ENCODE assay signal across 41 cellular contexts in genomic region chr3:60392501-60392900, GRCh38.
"Had no signal": no experiment of that assay in that cellular context is flagged by ENCODE, and none has a peak within 500 bp of the region (broad histone marks: within the 10 kb centered on the region; RNA-seq: fewer than 3 reads in every experiment).

No MANE protein-coding gene starts in this region.

- H3K36me3 Mint-ChIP-seq: activated naive CD4-positive, alpha-beta T cell treated with anti-CD3 and anti-CD28 coated beads, Interleukin-2, amount 10 ng/mL, durations not matched to agents 7 days and 5 days; activated naive CD4-positive, alpha-beta T cell treated with anti-CD3 and anti-CD28 coated beads, Interleukin-2, amount 50 U/mL, for 24 hours; activated naive CD4-positive, alpha-beta T cell treated with anti-CD3 and anti-CD28 coated beads, Interleukin-2, amount 50 U/mL, for 72 hours; activated naive CD8-positive, alpha-beta T cell; activated naive CD8-positive, alpha-beta T cell treated with anti-CD3 and anti-CD28 coated beads, Interleukin-2, amount 10 ng/mL, durations not matched to agents 7 days and 5 days; brain had no signal

- H3K4me1 ChIP-seq: adrenal gland, ascending aorta, body of pancreas, breast epithelium had no signal

- H3K9me3 Mint-ChIP-seq: activated naive CD4-positive, alpha-beta T cell treated with anti-CD3 and anti-CD28 coated beads for 36 hours; activated naive CD4-positive, alpha-beta T cell treated with anti-CD3 and anti-CD28 coated beads, Interleukin-2, amount 10 ng/mL, durations not matched to agents 7 days and 5 days; activated naive CD4-positive, alpha-beta T cell treated with anti-CD3 and anti-CD28 coated beads, Interleukin-2, amount 50 U/mL, for 24 hours; activated naive CD4-positive, alpha-beta T cell treated with anti-CD3 and anti-CD28 coated beads, Interleukin-2, amount 50 U/mL, for 72 hours; activated naive CD8-positive, alpha-beta T cell treated with anti-CD3 and anti-CD28 coated beads for 36 hours; activated naive CD8-positive, alpha-beta T cell treated with anti-CD3 and anti-CD28 coated beads, Interleukin-2, amount 50 U/mL, for 24 hours; activated T-cell treated with anti-CD3 and anti-CD28 coated beads, Interleukin-2, amount 50 U/mL, for 24 hours; activated T-cell treated with anti-CD3 and anti-CD28 coated beads, Interleukin-2, amount 50 U/mL, for 4 hours; activated T-helper 1 cell treated with anti-CD3 and anti-CD28 coated beads, Interleukin-12 subunit alpha, Interleukin-12 subunit beta, Interleukin-2, Interleukin-4 antibody, amounts not matched to agents 30 ng/mL and 10 ng/mL and 1 ng/mL, durations not matched to agents 14 hours and 24 hours and 36 hours; activated T-helper 17 cell treated with anti-CD3 and anti-CD28 coated beads, Interleukin-2, amount 50 U/mL, for 72 hours; activated T-helper 2 cell treated with anti-CD3 and anti-CD28 coated beads, Interferon-gamma antibody, Interleukin-2, Interleukin-4, amounts not matched to agents 10 μg/mL and 5 μg/mL and 100 μg/mL, durations not matched to agents 14 hours and 24 hours and 36 hours; brain; central memory CD8-positive, alpha-beta T cell had no signal

- H3K27me3 ChIP-seq: adrenal gland, ascending aorta, body of pancreas, brain microvascular endothelial cell, breast epithelium, cardiac muscle cell had no signal

- H3K27me3 Mint-ChIP-seq: activated naive CD4-positive, alpha-beta T cell treated with anti-CD3 and anti-CD28 coated beads, Interleukin-2, amount 50 U/mL, for 24 hours; activated naive CD8-positive, alpha-beta T cell; activated naive CD8-positive, alpha-beta T cell treated with anti-CD3 and anti-CD28 coated beads for 36 hours; activated naive CD8-positive, alpha-beta T cell treated with anti-CD3 and anti-CD28 coated beads, Interleukin-2, amount 10 ng/mL, durations not matched to agents 7 days and 5 days; activated naive CD8-positive, alpha-beta T cell treated with anti-CD3 and anti-CD28 coated beads, Interleukin-2, amount 50 U/mL, for 24 hours; activated T-cell treated with anti-CD3 and anti-CD28 coated beads, Interleukin-2, amount 50 U/mL, for 24 hours; activated T-helper 17 cell treated with anti-CD3 and anti-CD28 coated beads, Interleukin-2, amount 50 U/mL, for 72 hours had no signal

- H3K9me3 ChIP-seq: adrenal gland, ascending aorta, body of pancreas, breast epithelium had no signal

- H3K4me3 ChIP-seq: adrenal gland, ascending aorta, body of pancreas, breast epithelium, cardiac muscle cell had no signal

- ATAC-seq: activated naive CD4-positive, alpha-beta T cell treated with anti-CD3 and anti-CD28 coated beads, Interleukin-2, amount 50 U/mL, for 72 hours; activated naive CD8-positive, alpha-beta T cell treated with anti-CD3 and anti-CD28 coated beads, Interleukin-2, amount 50 U/mL, for 24 hours; activated T-cell treated with anti-CD3 and anti-CD28 coated beads, Interleukin-2, amount 50 U/mL, for 4 hours; activated T-cell treated with anti-CD3 and anti-CD28 coated beads, Interleukin-2, amount 50 U/mL, for 72 hours; activated T-helper 17 cell treated with anti-CD3 and anti-CD28 coated beads, Interleukin-2, amount 50 U/mL, for 72 hours; body of pancreas had no signal

- H3K4me3 Mint-ChIP-seq: activated naive CD4-positive, alpha-beta T cell treated with anti-CD3 and anti-CD28 coated beads for 36 hours; activated naive CD4-positive, alpha-beta T cell treated with anti-CD3 and anti-CD28 coated beads, Interleukin-2, amount 10 ng/mL, durations not matched to agents 7 days and 5 days; activated naive CD4-positive, alpha-beta T cell treated with anti-CD3 and anti-CD28 coated beads, Interleukin-2, amount 50 U/mL, for 24 hours; activated naive CD8-positive, alpha-beta T cell; activated naive CD8-positive, alpha-beta T cell treated with anti-CD3 and anti-CD28 coated beads for 36 hours; activated naive CD8-positive, alpha-beta T cell treated with anti-CD3 and anti-CD28 coated beads, Interleukin-2, amount 10 ng/mL, durations not matched to agents 7 days and 5 days; activated naive CD8-positive, alpha-beta T cell treated with anti-CD3 and anti-CD28 coated beads, Interleukin-2, amount 50 U/mL, for 24 hours; activated T-cell treated with anti-CD3 and anti-CD28 coated beads, Interleukin-2, amount 50 U/mL, for 24 hours; activated T-cell treated with anti-CD3 and anti-CD28 coated beads, Interleukin-2, amount 50 U/mL, for 4 hours; activated T-cell treated with anti-CD3 and anti-CD28 coated beads, Interleukin-2, amount 50 U/mL, for 72 hours; activated T-helper 1 cell treated with anti-CD3 and anti-CD28 coated beads, Interleukin-12 subunit alpha, Interleukin-12 subunit beta, Interleukin-2, Interleukin-4 antibody, amounts not matched to agents 30 ng/mL and 10 ng/mL and 1 ng/mL, durations not matched to agents 14 hours and 24 hours and 36 hours; activated T-helper 17 cell treated with anti-CD3 and anti-CD28 coated beads, Interleukin-2, amount 50 U/mL, for 72 hours; brain; central memory CD8-positive, alpha-beta T cell had no signal

- H3K27ac Mint-ChIP-seq: activated naive CD4-positive, alpha-beta T cell treated with anti-CD3 and anti-CD28 coated beads for 36 hours; activated naive CD4-positive, alpha-beta T cell treated with anti-CD3 and anti-CD28 coated beads, Interleukin-2, amount 10 ng/mL, durations not matched to agents 7 days and 5 days; activated naive CD4-positive, alpha-beta T cell treated with anti-CD3 and anti-CD28 coated beads, Interleukin-2, amount 50 U/mL, for 24 hours; activated naive CD4-positive, alpha-beta T cell treated with anti-CD3 and anti-CD28 coated beads, Interleukin-2, amount 50 U/mL, for 72 hours; activated naive CD8-positive, alpha-beta T cell; activated naive CD8-positive, alpha-beta T cell treated with anti-CD3 and anti-CD28 coated beads for 36 hours; activated naive CD8-positive, alpha-beta T cell treated with anti-CD3 and anti-CD28 coated beads, Interleukin-2, amount 10 ng/mL, durations not matched to agents 7 days and 5 days; activated naive CD8-positive, alpha-beta T cell treated with anti-CD3 and anti-CD28 coated beads, Interleukin-2, amount 50 U/mL, for 24 hours; activated T-cell treated with anti-CD3 and anti-CD28 coated beads, Interleukin-2, amount 50 U/mL, for 24 hours; activated T-cell treated with anti-CD3 and anti-CD28 coated beads, Interleukin-2, amount 50 U/mL, for 72 hours; activated T-helper 1 cell treated with anti-CD3 and anti-CD28 coated beads, Interleukin-12 subunit alpha, Interleukin-12 subunit beta, Interleukin-2, Interleukin-4 antibody, amounts not matched to agents 30 ng/mL and 10 ng/mL and 1 ng/mL, durations not matched to agents 14 hours and 24 hours and 36 hours; activated T-helper 17 cell treated with anti-CD3 and anti-CD28 coated beads, Interleukin-2, amount 50 U/mL, for 72 hours; activated T-helper 2 cell treated with anti-CD3 and anti-CD28 coated beads, Interferon-gamma antibody, Interleukin-2, Interleukin-4, amounts not matched to agents 10 μg/mL and 5 μg/mL and 100 μg/mL, durations not matched to agents 14 hours and 24 hours and 36 hours; brain had no signal

- H3K4me1 Mint-ChIP-seq: activated naive CD4-positive, alpha-beta T cell treated with anti-CD3 and anti-CD28 coated beads, Interleukin-2, amount 10 ng/mL, durations not matched to agents 7 days and 5 days; activated naive CD4-positive, alpha-beta T cell treated with anti-CD3 and anti-CD28 coated beads, Interleukin-2, amount 50 U/mL, for 24 hours; activated naive CD8-positive, alpha-beta T cell treated with anti-CD3 and anti-CD28 coated beads for 36 hours; activated naive CD8-positive, alpha-beta T cell treated with anti-CD3 and anti-CD28 coated beads, Interleukin-2, amount 50 U/mL, for 24 hours; activated T-helper 17 cell treated with anti-CD3 and anti-CD28 coated beads, Interleukin-2, amount 50 U/mL, for 72 hours; brain; central memory CD8-positive, alpha-beta T cell had no signal

- H3K36me3 ChIP-seq: adrenal gland, ascending aorta, brain microvascular endothelial cell, breast epithelium, cardiac muscle cell had no signal

- FAIRE-seq: astrocyte, bronchial epithelial cell had no signal

- H3K27ac ChIP-seq: adrenal gland, ascending aorta, body of pancreas, brain microvascular endothelial cell, breast epithelium, cardiac muscle cell had no signal

- DNase-seq: activated effector memory CD4-positive, alpha-beta T cell treated with anti-CD3 and anti-CD28 coated beads, Interleukin-2, amount 50 U/mL, for 16 hours; activated effector memory CD4-positive, alpha-beta T cell treated with Interleukin-2 at 50 U/mL for 16 hours; activated gamma-delta T cell; activated gamma-delta T cell treated with Interleukin-2 at 50 U/mL for 16 hours; activated naive CD4-positive, alpha-beta T cell; activated naive CD4-positive, alpha-beta T cell treated with anti-CD3 and anti-CD28 coated beads for 36 hours; activated naive CD4-positive, alpha-beta T cell treated with anti-CD3 and anti-CD28 coated beads, Interleukin-2, amount 10 ng/mL, durations not matched to agents 7 days and 5 days; activated naive CD4-positive, alpha-beta T cell treated with anti-CD3 and anti-CD28 coated beads, Interleukin-2, amount 50 U/mL, for 16 hours; activated naive CD4-positive, alpha-beta T cell treated with Interleukin-2 at 50 U/mL for 16 hours; activated naive CD8-positive, alpha-beta T cell treated with anti-CD3 and anti-CD28 coated beads for 36 hours; activated naive CD8-positive, alpha-beta T cell treated with anti-CD3 and anti-CD28 coated beads, Interleukin-2, amount 10 ng/mL, durations not matched to agents 7 days and 5 days; activated naive CD8-positive, alpha-beta T cell treated with anti-CD3 and anti-CD28 coated beads, Interleukin-2, amount 50 U/mL, for 24 hours; activated T-cell treated with anti-CD3 and anti-CD28 coated beads for 4 hours; activated T-cell treated with anti-CD3 and anti-CD28 coated beads, Interleukin-2, amount 50 U/mL, for 1 hour; activated T-cell treated with anti-CD3 and anti-CD28 coated beads, Interleukin-2, amount 50 U/mL, for 24 hours; activated T-cell treated with anti-CD3 and anti-CD28 coated beads, Interleukin-2, amount 50 U/mL, for 4 hours; activated T-cell treated with anti-CD3 and anti-CD28 coated beads, Interleukin-2, amount 50 U/mL, for 48 hours; activated T-cell treated with anti-CD3 and anti-CD28 coated beads, Interleukin-2, amount 50 U/mL, for 72 hours; adrenal gland; amniotic stem cell; amygdala; anterior cingulate cortex; aorta; body of pancreas; brain microvascular endothelial cell; caudate nucleus; central memory CD4-positive, alpha-beta T cell; cerebellar nuclear complex had no signal
